1 cellular context compared by ENCODE assay signal in the genomic region with DNA sequence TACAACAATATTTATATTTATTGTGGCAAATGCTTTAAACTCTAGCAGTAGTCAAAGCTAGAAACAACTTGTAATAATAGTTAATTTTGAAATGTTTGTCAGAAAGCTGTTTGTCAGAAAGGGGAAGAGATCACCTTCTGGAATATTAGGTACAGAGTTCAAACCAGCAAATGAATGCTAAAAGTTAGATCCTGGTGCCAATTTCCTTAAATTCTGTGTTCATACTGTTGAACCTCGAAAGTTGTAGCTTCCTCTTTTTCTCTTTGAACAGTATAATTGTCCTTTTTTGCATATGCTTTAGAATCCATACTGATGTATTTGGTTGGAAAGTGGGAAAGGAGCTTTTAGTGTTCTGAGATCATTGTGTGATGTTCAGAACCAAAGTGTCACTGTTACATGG.
TF ChIP-seq lines count a peak whose summit lies in the region.

No MANE protein-coding gene starts in this region.

TF ChIP-seq in WTC11, 78 proteins besides CTCF, POLR2A, EP300 and RAD21 (continued from another document):
- TF ChIP-seq TCF7 (CRISPR knock-in tag; IDR thresholded peaks at IDR 0.05; ENCODE audit: low read depth) (no peak), SMAD3 (CRISPR knock-in tag; IDR thresholded peaks at IDR 0.05; ENCODE audit: borderline replicate concordance) (no peak)
- TF ChIP-seq, protein P1, sequence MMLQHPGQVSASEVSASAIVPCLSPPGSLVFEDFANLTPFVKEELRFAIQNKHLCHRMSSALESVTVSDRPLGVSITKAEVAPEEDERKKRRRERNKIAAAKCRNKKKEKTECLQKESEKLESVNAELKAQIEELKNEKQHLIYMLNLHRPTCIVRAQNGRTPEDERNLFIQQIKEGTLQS (CRISPR knock-in tag; conservative IDR thresholded peaks at IDR 0.05), result no peak
- TF ChIP-seq, protein P2, sequence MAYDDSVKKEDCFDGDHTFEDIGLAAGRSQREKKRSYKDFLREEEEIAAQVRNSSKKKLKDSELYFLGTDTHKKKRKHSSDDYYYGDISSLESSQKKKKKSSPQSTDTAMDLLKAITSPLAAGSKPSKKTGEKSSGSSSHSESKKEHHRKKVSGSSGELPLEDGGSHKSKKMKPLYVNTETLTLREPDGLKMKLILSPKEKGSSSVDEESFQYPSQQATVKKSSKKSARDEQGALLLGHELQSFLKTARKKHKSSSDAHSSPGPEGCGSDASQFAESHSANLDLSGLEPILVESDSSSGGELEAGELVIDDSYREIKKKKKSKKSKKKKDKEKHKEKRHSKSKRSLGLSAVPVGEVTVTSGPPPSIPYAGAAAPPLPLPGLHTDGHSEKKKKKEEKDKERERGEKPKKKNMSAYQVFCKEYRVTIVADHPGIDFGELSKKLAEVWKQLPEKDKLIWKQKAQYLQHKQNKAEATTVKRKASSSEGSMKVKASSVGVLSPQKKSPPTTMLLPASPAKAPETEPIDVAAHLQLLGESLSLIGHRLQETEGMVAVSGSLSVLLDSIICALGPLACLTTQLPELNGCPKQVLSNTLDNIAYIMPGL (CRISPR knock-in tag; IDR thresholded peaks at IDR 0.05), result no peak
